In the genomic region with DNA sequence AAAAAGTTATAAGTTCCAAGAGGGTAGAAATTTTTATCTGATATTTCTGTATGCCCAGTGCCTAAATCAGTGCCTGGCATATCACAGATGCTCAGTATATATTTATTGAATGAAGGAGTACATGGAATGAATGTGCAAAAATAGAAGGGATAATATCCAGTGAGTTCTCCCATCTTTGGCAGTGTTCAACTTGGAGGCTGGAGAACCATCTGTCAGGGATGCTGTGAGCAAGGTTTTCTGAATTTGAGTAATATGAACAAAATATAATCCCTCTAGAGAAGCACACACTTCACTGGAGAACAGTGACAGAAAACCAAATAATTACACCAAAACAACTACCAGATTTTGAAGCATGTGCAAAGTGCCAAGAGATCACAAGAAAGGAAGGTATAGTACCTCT, we compare ENCODE assay signal across 13 cellular contexts. TPM values are rescaled to one million over a fixed set of nuclear protein-coding genes. Genes with fewer than 3 reads are reported as not detected.
DNase-seq lines count a peak whose midpoint lies in the region; ATAC-seq lines count a peak whose summit lies in the region.
"Had no signal": no experiment of that assay in that cellular context is flagged by ENCODE, and none has a peak within 500 bp of the region (broad histone marks: within the 10 kb centered on the region; RNA-seq: fewer than 3 reads in every experiment).

No MANE protein-coding gene starts in this region.

- ATAC-seq in GM21447 (IDR thresholded peaks at IDR 0.05; ENCODE audit: unreplicated experiment): no peak

- in situ Hi-C loops in G401 (cut with HindIII; ENCODE audit: low sequenced_read_pairs): no loop called here

- DNase-seq in G401 (ENCODE audit: low spot score) (peak; percentile 92), NCI-H524 (lab: John Stamatoyannopoulos, UW) (peak; percentile 53 to 77), cerebellum (ENCODE audit: low spot score) (peak; percentile 80), superior temporal gyrus (ENCODE audit: extremely low spot score) (peak; percentile 48), SKM-1 (lab: John Stamatoyannopoulos, UW; ENCODE audit: unreplicated experiment) (no peak), nucleus accumbens (lab: John Stamatoyannopoulos, UW) (no peak)
- DNase-seq: 8988T; AML-193; CD4-positive, CD25-positive, alpha-beta regulatory T cell; GOT3; H9 had no signal

RNA-seq across cellular contexts. Expression of a gene that starts 11.7 kb away (rescaled TPM):
- not detected in 2 replicates for total RNA-seq in G401 (2014; rRNA removed; shearing (Covaris generic))
- total RNA-seq in cerebellum: 18.9 TPM
- total RNA-seq: HT-29 had no signal

Comparison
In these comparisons a context has a peak if more than half of its experiments do, and no peak if none do; other contexts are left out.
1. DNase-seq: peak in G401 (single experiment), NCI-H524 (2 of 2), cerebellum (single experiment) and superior temporal gyrus (single experiment); none in SKM-1 (single experiment) and nucleus accumbens (0 of 56).
2. RNA of a gene that starts 11.7 kb away (total RNA-seq): 18.9 TPM in cerebellum (single experiment); not detected in G401; every median in the first group is over 10 times any median in the second.